Comparison of ENCODE assay signal across 22 cellular contexts in the genomic region with DNA sequence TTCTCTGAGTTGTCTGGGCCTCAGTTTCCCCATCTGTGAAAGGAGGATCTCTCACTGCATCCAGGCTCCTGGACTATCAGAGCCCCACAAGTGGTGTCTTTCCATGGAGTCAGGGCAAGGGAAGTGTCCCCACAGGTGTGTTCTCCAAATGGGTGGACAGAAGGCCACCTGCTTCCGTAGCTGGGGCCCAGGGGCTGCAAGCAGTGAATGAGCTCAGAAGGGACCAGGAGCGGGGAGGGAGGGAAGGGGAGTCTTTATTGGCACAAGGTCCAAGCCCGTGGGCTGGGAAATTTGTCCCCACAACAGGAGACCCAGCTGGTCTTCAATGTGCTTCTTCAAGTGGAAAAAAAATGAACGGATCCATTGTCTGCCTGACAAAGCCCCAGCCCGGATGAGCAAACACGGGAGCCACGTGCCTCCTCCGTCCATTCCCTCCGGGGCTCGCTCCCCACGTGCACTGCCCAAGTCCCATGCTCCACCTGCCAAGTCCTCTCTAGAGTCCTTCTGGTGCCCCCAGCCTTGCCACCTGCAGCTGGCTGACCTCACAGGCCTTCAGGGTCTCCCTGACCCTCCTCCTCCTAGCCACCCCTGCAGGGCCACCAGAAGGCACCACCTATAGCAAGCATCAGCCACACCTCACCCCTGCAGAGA.
A peak's percentile ranks its signal among the peaks of the same experiment; 100 is the strongest.
DNase-seq lines count a peak whose midpoint lies in the region; ATAC-seq lines count a peak whose summit lies in the region.
"Had no signal": no experiment of that assay in that cellular context is flagged by ENCODE, and none has a peak within 500 bp of the region (broad histone marks: within the 10 kb centered on the region; RNA-seq: fewer than 3 reads in every experiment).

No MANE protein-coding gene starts in this region.

- no peak overlapping the region for H3K4me3 Mint-ChIP-seq in CD4-positive, alpha-beta memory T cell
- H3K4me3 Mint-ChIP-seq: activated T-helper 17 cell treated with anti-CD3 and anti-CD28 coated beads, Interleukin-2, amount 50 U/mL, for 72 hours; naive B cell had no signal

- no peak overlapping the region for H3K4me3 ChIP-seq in CD4-positive, alpha-beta memory T cell (ENCODE audit: low read length in 2 of 2)
- H3K4me3 ChIP-seq: BLaER1, left ventricle myocardium inferior, pancreas, testis had no signal

- H3K27me3 Mint-ChIP-seq in CD4-positive, alpha-beta memory T cell = no peaks in the 10 kb centered on the region
- H3K27me3 Mint-ChIP-seq: activated T-helper 17 cell treated with anti-CD3 and anti-CD28 coated beads, Interleukin-2, amount 50 U/mL, for 72 hours had no signal

- no peaks in the 10 kb centered on the region for H3K27me3 ChIP-seq in CD4-positive, alpha-beta memory T cell (ENCODE audit: insufficient read depth, low read length)
- H3K27me3 ChIP-seq: BLaER1, testis had no signal

- H3K9me3 ChIP-seq in CD4-positive, alpha-beta memory T cell (ENCODE audit: control insufficient read depth in 1 of 2, low read length in 2 of 2) = no peaks in the 10 kb centered on the region
- H3K9me3 ChIP-seq: BLaER1, left ventricle myocardium inferior, pancreas, testis had no signal

- H3K36me3 ChIP-seq in CD4-positive, alpha-beta memory T cell (ENCODE audit: insufficient read depth, low read length) = no peaks in the 10 kb centered on the region
- H3K36me3 ChIP-seq: BLaER1, left ventricle myocardium inferior, pancreas had no signal

- H3K4me1 Mint-ChIP-seq in CD4-positive, alpha-beta memory T cell = peaks cover 0 to 5% (median under 1%) of the 10 kb centered on the region in 4 donors
- H3K4me1 Mint-ChIP-seq: activated T-helper 17 cell treated with anti-CD3 and anti-CD28 coated beads, Interleukin-2, amount 50 U/mL, for 72 hours; naive B cell had no signal

- H3K27ac Mint-ChIP-seq in CD4-positive, alpha-beta memory T cell = peak overlapping the region in 1 of 7 donors; percentile 35
- H3K27ac Mint-ChIP-seq: activated naive CD4-positive, alpha-beta T cell treated with anti-CD3 and anti-CD28 coated beads, Interleukin-2, amount 50 U/mL, for 72 hours; activated T-helper 17 cell treated with anti-CD3 and anti-CD28 coated beads, Interleukin-2, amount 50 U/mL, for 72 hours; naive B cell had no signal

- H3K4me1 ChIP-seq in CD4-positive, alpha-beta memory T cell (ENCODE audit: insufficient read depth, low read length) = no peaks in the 10 kb centered on the region
- H3K4me1 ChIP-seq: left ventricle myocardium inferior, pancreas, testis had no signal

- no peak for ATAC-seq in HG03521 (IDR thresholded peaks at IDR 0.05; ENCODE audit: unreplicated experiment)
- ATAC-seq: activated naive CD4-positive, alpha-beta T cell treated with anti-CD3 and anti-CD28 coated beads, Interleukin-2, amount 50 U/mL, for 72 hours; activated T-helper 17 cell treated with anti-CD3 and anti-CD28 coated beads, Interleukin-2, amount 50 U/mL, for 72 hours; pancreas; right cardiac atrium had no signal

- DNase-seq in COLO668 (lab: John Stamatoyannopoulos, UW; ENCODE audit: unreplicated experiment) (peak; percentile 95), NCI-H1092 treated with DMSO at 0.1 percent for 48 hours (lab: John Stamatoyannopoulos, UW) (peak; percentile 93), NCI-H345 treated with DMSO at 0.1 percent for 48 hours (lab: John Stamatoyannopoulos, UW; ENCODE audit: unreplicated experiment) (peak; percentile 46), ecto neural progenitor cell (ENCODE audit: low spot score) (peak; percentile 65), SIG-M5 (lab: John Stamatoyannopoulos, UW) (no peak)
- no peak for DNase-seq in activated naive CD4-positive, alpha-beta T cell (lab: John Stamatoyannopoulos, UW)
- no peak for DNase-seq in CD4-positive, alpha-beta memory T cell
- DNase-seq: ACHN; HCEC 1CT; left ventricle myocardium inferior; naive B cell; NCI-H1694; stimulated activated CD4-positive, alpha-beta T cell treated with anti-CD3 and anti-CD28 coated beads, Interleukin-4, amount 100 ng/mL, for 4 hours; stimulated activated naive CD4-positive, alpha-beta T cell treated with Interleukin-2 at 50 U/mL for 16 hours; T1000; testis had no signal

- CTCF ChIA-PET in CD4-positive, alpha-beta memory T cell (lab: Charles Lee; ENCODE audit: partially characterized antibody) = no interaction called here

- intact Hi-C loops in CD4-positive, alpha-beta memory T cell (cut with micrococcal nuclease) = no loop called here

- no peaks in the 10 kb centered on the region for H3K9me3 Mint-ChIP-seq in CD4-positive, alpha-beta memory T cell
- H3K9me3 Mint-ChIP-seq: activated naive CD4-positive, alpha-beta T cell treated with anti-CD3 and anti-CD28 coated beads, Interleukin-2, amount 50 U/mL, for 72 hours; activated T-helper 17 cell treated with anti-CD3 and anti-CD28 coated beads, Interleukin-2, amount 50 U/mL, for 72 hours had no signal

- H3K36me3 Mint-ChIP-seq in CD4-positive, alpha-beta memory T cell = no peaks in the 10 kb centered on the region
- H3K36me3 Mint-ChIP-seq: activated naive CD4-positive, alpha-beta T cell treated with anti-CD3 and anti-CD28 coated beads, Interleukin-2, amount 50 U/mL, for 72 hours; naive B cell had no signal

- no peak overlapping the region for H3K27ac ChIP-seq in CD4-positive, alpha-beta memory T cell (ENCODE audit: low read depth, low read length)
- H3K27ac ChIP-seq: BLaER1, left ventricle myocardium inferior, pancreas, testis had no signal

- POLR2A ChIA-PET in CD4-positive, alpha-beta memory T cell (lab: Charles Lee; ENCODE audit: partially characterized antibody) = no interaction called here

Comparison
In these comparisons a context has a peak if more than half of its experiments do, and no peak if none do; other contexts are left out.
1. DNase-seq: peak in COLO668 (single experiment), NCI-H1092 treated with DMSO at 0.1 percent for 48 hours (single experiment), NCI-H345 treated with DMSO at 0.1 percent for 48 hours (single experiment) and ecto neural progenitor cell (single experiment); none in SIG-M5 (single experiment), activated naive CD4-positive, alpha-beta T cell (0 of 4) and CD4-positive, alpha-beta memory T cell (0 of 5).